Comparison of ENCODE assay signal across 8 cellular contexts in the genomic region with DNA sequence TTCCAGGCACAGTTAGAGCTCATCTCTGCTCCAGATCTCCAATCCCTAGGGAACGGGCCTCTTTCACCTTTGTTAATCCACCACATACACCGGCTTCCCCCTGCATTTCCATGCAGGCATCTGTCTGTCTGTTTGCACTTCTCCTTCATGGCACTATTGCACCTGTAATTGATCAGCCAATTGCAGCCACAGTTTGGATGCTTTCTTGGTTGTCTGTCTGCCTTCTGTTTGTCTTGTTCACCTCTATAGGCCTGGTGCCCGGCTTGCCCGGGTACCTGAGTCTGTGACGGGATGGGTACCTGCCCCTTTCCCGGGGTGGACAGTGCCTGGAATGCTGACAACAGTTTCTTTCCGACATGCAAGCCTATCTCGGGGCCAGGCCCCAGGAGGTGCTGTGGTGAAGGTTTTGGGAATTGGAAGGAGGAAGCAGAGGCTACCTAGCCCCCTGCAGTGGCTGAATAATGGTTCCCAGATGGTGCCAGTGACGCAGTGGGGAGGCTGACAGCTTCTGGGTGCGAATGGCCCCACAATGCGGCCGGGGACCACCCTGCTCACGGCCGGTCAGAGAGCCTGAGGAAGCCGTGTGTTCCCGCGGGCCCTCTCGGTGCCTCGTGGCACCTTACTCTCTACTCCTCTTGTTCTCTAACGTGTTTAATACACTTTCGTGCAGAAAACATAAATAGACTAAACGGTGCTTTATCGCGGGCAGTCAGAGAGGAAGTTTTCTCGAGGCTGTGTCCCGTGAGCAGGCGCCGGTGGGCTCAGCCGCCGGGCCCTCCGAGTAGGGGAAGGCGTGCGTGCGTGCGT. TPM values are rescaled to one million over a fixed set of nuclear protein-coding genes. Genes with fewer than 3 reads are reported as not detected.
DNase-seq lines count a peak whose midpoint lies in the region; ATAC-seq, FAIRE-seq and TF ChIP-seq lines count a peak whose summit lies in the region.

No MANE protein-coding gene starts in this region.

- no peak for DNase-seq in AG04449 (ENCODE audit: low read depth, low spot score)
- no peak for DNase-seq in RWPE2 (ENCODE audit: low spot score)
- DNase-seq in retinal pigment epithelial cell (ENCODE audit: low read depth) = no peak
- DNase-seq in RCC 7860 (ENCODE audit: low spot score) = no peak
- DNase-seq in RKO (ENCODE audit: low spot score) = no peak

- CTCF ChIA-PET in AG04449 (lab: Yijun Ruan, JAX) = interaction anchor here (0.6 to 8.2 kb wide), 13 partner anchors 10 to 286 kb away, joined by 3 to 139 read pairs (median 9); no protein-coding TSS in a partner anchor

- no peaks in the 10 kb centered on the region for H3K4me1 ChIP-seq in RWPE2 (ENCODE audit: insufficient read depth, poor library complexity, severe bottlenecking)
- peaks cover 0 to 18% (median 4%) of the 10 kb centered on the region in 3 donors for H3K4me1 ChIP-seq in gastroesophageal sphincter

- no peak for FAIRE-seq in RCC 7860 (lab: Jason Lieb, UNC)

- 37 to 93% methylated on average over 2 to 6 of the region's 35 CpGs for whole genome bisulfite sequencing in gastroesophageal sphincter (ENCODE audit: low coverage in 1 of 2), 2 donors

- TF ChIP-seq POLR2A in gastroesophageal sphincter (IDR thresholded peaks at IDR 0.05) = no peak

- TF ChIP-seq CTCF in AG04449 (IDR thresholded peaks at IDR 0.05; ENCODE audit: insufficient read depth, low read length, missing control alignments) (no peak), RWPE2 (IDR thresholded peaks at IDR 0.05; ENCODE audit: poor library complexity, severe bottlenecking) (no peak), gastroesophageal sphincter (IDR thresholded peaks at IDR 0.05) (no peak), retinal pigment epithelial cell (conservative IDR thresholded peaks at IDR 0.05; ENCODE audit: low read depth, low read length) (peak; percentile 15)

- no peaks in the 10 kb centered on the region for H3K27me3 ChIP-seq in RWPE2 (ENCODE audit: insufficient read depth, poor library complexity, severe bottlenecking)
- no peaks in the 10 kb centered on the region for H3K27me3 ChIP-seq in gastroesophageal sphincter

- ATAC-seq in GM19452 (IDR thresholded peaks at IDR 0.05; ENCODE audit: unreplicated experiment) (peak; percentile 17), RWPE2 (ENCODE audit: low read depth) (no peak), gastroesophageal sphincter (peak; percentile 27), HG02870 (IDR thresholded peaks at IDR 0.05; ENCODE audit: unreplicated experiment) (no peak)

- POLR2A ChIA-PET in AG04449 (lab: Yijun Ruan, JAX) = no interaction called here

- no peaks in the 10 kb centered on the region for H3K36me3 ChIP-seq in RWPE2 (ENCODE audit: low read depth)
- H3K36me3 ChIP-seq in gastroesophageal sphincter = no peaks in the 10 kb centered on the region

- H3K4me3 ChIP-seq in AG04449 (ENCODE audit: low read depth, low read length) (peak overlapping the region; percentile 52), RWPE2 (ENCODE audit: severe bottlenecking) (peak overlapping the region; percentile 19), gastroesophageal sphincter (peak overlapping the region; percentile 37 to 66), retinal pigment epithelial cell (ENCODE audit: low read length) (peak overlapping the region; percentile 36)

- no peaks in the 10 kb centered on the region for H3K9me3 ChIP-seq in RWPE2 (ENCODE audit: severe bottlenecking)
- no peaks in the 10 kb centered on the region for H3K9me3 ChIP-seq in gastroesophageal sphincter

- H3K27ac ChIP-seq in RWPE2 (ENCODE audit: poor library complexity, severe bottlenecking) (no peak overlapping the region), gastroesophageal sphincter (peak overlapping the region in 1 of 4 donors; percentile 30)

- TF ChIP-seq EP300 in gastroesophageal sphincter (IDR thresholded peaks at IDR 0.05) = no peak

RNA-seq across cellular contexts. Expression of a gene that starts 31.3 kb away (rescaled TPM):
- total RNA-seq in gastroesophageal sphincter = 10 to 100 TPM in 2 of 4 donors, 1 to 10 TPM in 2; 5.0 to 16.1 (median 8.7) TPM

Comparison
In these comparisons a context has a peak if more than half of its experiments do, and no peak if none do; other contexts are left out.
1. ATAC-seq: peak in GM19452 (single experiment) and gastroesophageal sphincter (single experiment); none in RWPE2 (single experiment) and HG02870 (single experiment).
2. Peak in every context shown above with its lines, with median percentiles within 50 percentile points of each other: H3K4me3 ChIP-seq.